ENCODE assay signal across 25 cellular contexts in the genomic region with DNA sequence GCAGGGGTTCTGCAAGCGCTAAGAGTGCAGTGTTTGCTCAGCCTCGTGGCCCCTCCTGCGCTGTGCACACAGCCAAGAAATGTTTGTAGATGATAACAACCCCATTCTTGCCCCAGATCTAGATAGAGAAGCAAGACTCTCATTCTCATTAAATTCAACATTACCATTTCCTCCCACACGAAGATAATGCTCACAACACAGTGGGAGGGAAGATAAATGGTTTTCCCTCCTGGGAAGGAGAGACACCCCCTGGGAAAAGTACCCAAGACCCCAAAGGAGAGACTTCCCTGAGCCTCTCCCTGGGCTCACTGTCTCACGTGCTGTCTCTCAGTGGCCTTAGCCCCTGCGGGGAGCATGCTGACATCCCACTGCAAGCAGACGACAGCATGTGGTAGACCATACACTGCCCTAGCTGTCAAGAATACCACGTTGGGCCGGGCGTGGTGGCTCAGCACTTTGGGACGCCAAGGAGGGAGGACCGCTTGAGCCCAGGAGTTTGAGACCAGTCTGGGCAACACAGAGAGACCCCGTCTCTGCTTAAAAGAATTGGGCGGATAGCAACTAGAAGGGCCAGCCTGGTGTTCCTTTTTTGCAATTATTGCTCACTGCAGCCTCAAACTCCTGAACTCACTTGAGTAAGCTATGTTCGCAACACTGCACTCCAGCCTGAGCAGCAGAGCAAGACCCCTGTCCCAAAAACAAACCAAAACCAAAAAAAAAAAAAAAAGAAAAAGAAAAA.
"Had no signal": no experiment of that assay in that cellular context is flagged by ENCODE, and none has a peak within 500 bp of the region (broad histone marks: within the 10 kb centered on the region; RNA-seq: fewer than 3 reads in every experiment).

No MANE protein-coding gene starts in this region.

- H3K36me3 Mint-ChIP-seq: activated naive CD8-positive, alpha-beta T cell treated with anti-CD3 and anti-CD28 coated beads, Interleukin-2, amount 10 ng/mL, durations not matched to agents 7 days and 5 days; mesothelial cell of epicardium; naive thymus-derived CD8-positive, alpha-beta T cell had no signal

- H3K27ac ChIP-seq: esophagus muscularis mucosa, gastrocnemius medialis, left ventricle myocardium inferior, pancreas, right lobe of liver, skin epidermis, thyroid gland, upper lobe of right lung had no signal

- DNase-seq: activated B cell treated with CpG ODN at 0.5 μM for 24 hours; activated CD4-positive, alpha-beta T cell treated with anti-CD3 and anti-CD28 coated beads for 36 hours; activated CD4-positive, alpha-beta T cell treated with anti-CD3 and anti-CD28 coated beads, Interleukin-2, amount 50 U/mL, for 48 hours; activated CD8-positive, alpha-beta memory T cell treated with anti-CD3 and anti-CD28 coated beads, Interleukin-2, amount 50 U/mL, for 48 hours; activated naive CD4-positive, alpha-beta T cell treated with Interleukin-2 at 50 U/mL for 16 hours; activated naive CD8-positive, alpha-beta T cell treated with anti-CD3 and anti-CD28 coated beads, Interleukin-2, amount 10 ng/mL, durations not matched to agents 7 days and 5 days; activated T-cell treated with anti-CD3 and anti-CD28 coated beads, Interleukin-2, amount 50 U/mL, for 4 hours; cortex of kidney; effector CD4-positive, alpha-beta T cell; gastrocnemius medialis; hippocampal formation; left ventricle myocardium inferior; naive thymus-derived CD8-positive, alpha-beta T cell; right lobe of liver; stimulated activated CD4-positive, alpha-beta T cell treated with anti-CD3 and anti-CD28 coated beads, Interleukin-1b, Interleukin-23, amount 100 ng/mL, for 48 hours; substantia nigra; T-helper 2 cell; thyroid gland; upper lobe of right lung had no signal

- H3K27ac Mint-ChIP-seq: activated B cell treated with CpG ODN at 0.5 μM for 24 hours; activated CD4-positive, alpha-beta T cell treated with anti-CD3 and anti-CD28 coated beads for 36 hours; activated naive CD8-positive, alpha-beta T cell treated with anti-CD3 and anti-CD28 coated beads, Interleukin-2, amount 10 ng/mL, durations not matched to agents 7 days and 5 days; activated T-helper 2 cell treated with anti-CD3 and anti-CD28 coated beads, Interferon-gamma antibody, Interleukin-2, Interleukin-4, amounts not matched to agents 10 μg/mL and 5 μg/mL and 100 μg/mL, durations not matched to agents 14 hours and 24 hours and 36 hours; mesothelial cell of epicardium; naive thymus-derived CD8-positive, alpha-beta T cell; stimulated activated naive CD8-positive, alpha-beta T cell treated with anti-CD3 and anti-CD28 coated beads, Interleukin-15, Interleukin-2, amounts not matched to agents 100 ng/mL and 50 ng/mL, for 24 hours had no signal

- H3K9me3 ChIP-seq: esophagus muscularis mucosa, gastrocnemius medialis, left ventricle myocardium inferior, pancreas, right lobe of liver, thyroid gland, upper lobe of right lung had no signal

- H3K9me3 Mint-ChIP-seq: activated B cell treated with CpG ODN at 0.5 μM for 24 hours; activated naive CD8-positive, alpha-beta T cell treated with anti-CD3 and anti-CD28 coated beads, Interleukin-2, amount 10 ng/mL, durations not matched to agents 7 days and 5 days; activated T-cell treated with anti-CD3 and anti-CD28 coated beads, Interleukin-2, amount 50 U/mL, for 4 hours; activated T-helper 2 cell treated with anti-CD3 and anti-CD28 coated beads, Interferon-gamma antibody, Interleukin-2, Interleukin-4, amounts not matched to agents 10 μg/mL and 5 μg/mL and 100 μg/mL, durations not matched to agents 14 hours and 24 hours and 36 hours; stimulated activated naive CD8-positive, alpha-beta T cell treated with anti-CD3 and anti-CD28 coated beads, Interleukin-15, Interleukin-2, amounts not matched to agents 100 ng/mL and 50 ng/mL, for 24 hours had no signal

- H3K4me3 Mint-ChIP-seq: activated B cell treated with CpG ODN at 0.5 μM for 24 hours; activated CD4-positive, alpha-beta T cell treated with anti-CD3 and anti-CD28 coated beads for 36 hours; activated naive CD8-positive, alpha-beta T cell treated with anti-CD3 and anti-CD28 coated beads, Interleukin-2, amount 10 ng/mL, durations not matched to agents 7 days and 5 days; activated T-cell treated with anti-CD3 and anti-CD28 coated beads, Interleukin-2, amount 50 U/mL, for 4 hours; mesothelial cell of epicardium; stimulated activated naive CD8-positive, alpha-beta T cell treated with anti-CD3 and anti-CD28 coated beads, Interleukin-15, Interleukin-2, amounts not matched to agents 100 ng/mL and 50 ng/mL, for 24 hours had no signal

- H3K4me3 ChIP-seq: esophagus muscularis mucosa, gastrocnemius medialis, left ventricle myocardium inferior, pancreas, right lobe of liver, skin epidermis, thyroid gland, upper lobe of right lung had no signal

- H3K27me3 ChIP-seq: right lobe of liver, thyroid gland, upper lobe of right lung had no signal

- H3K4me1 ChIP-seq: pancreas, upper lobe of right lung had no signal

- H3K36me3 ChIP-seq: esophagus muscularis mucosa, gastrocnemius medialis, left ventricle myocardium inferior, pancreas, right lobe of liver, thyroid gland, upper lobe of right lung had no signal
